In genomic region chr4:16641971-16642370, GRCh38 we compare ENCODE assay signal across 26 cellular contexts.
DNase-seq lines count a peak whose midpoint lies in the region; ATAC-seq, FAIRE-seq and TF ChIP-seq lines count a peak whose summit lies in the region.
"Had no signal": no experiment of that assay in that cellular context is flagged by ENCODE, and none has a peak within 500 bp of the region (broad histone marks: within the 10 kb centered on the region; RNA-seq: fewer than 3 reads in every experiment).

No MANE protein-coding gene starts in this region.

- H2AK5ac ChIP-seq in mesenchymal stem cell (ENCODE audit: low read length, severe bottlenecking): no peak overlapping the region

- no peaks in the 10 kb centered on the region for H3K4me1 Mint-ChIP-seq in activated CD4-positive, alpha-beta T cell treated with anti-CD3 and anti-CD28 coated beads, Interleukin-2, amount 10 ng/mL, durations not matched to agents 24 days and 14 days

- no peak overlapping the region for H3K14ac ChIP-seq in mesenchymal stem cell (ENCODE audit: low read length in 2 of 2)

- BruUV-seq in endothelial cell of umbilical vein (replicated peaks; lab: Mats Ljungman, UMichigan): no TSS peak

- no peak for TF ChIP-seq CTCF in AG09309 (IDR thresholded peaks at IDR 0.05; ENCODE audit: control insufficient read depth, insufficient read depth, low read depth, low read length, missing control alignments)
- TF ChIP-seq CTCF in endothelial cell of umbilical vein (IDR thresholded peaks at IDR 0.05; ENCODE audit: extremely low read depth in 1 of 2, insufficient read depth in 1 of 2, low read depth in 1 of 2, low read length in 2 of 2): no peak

- peaks cover 17% of the 10 kb centered on the region for H3F3A ChIP-seq in GM23248 (ENCODE audit: insufficient read depth)

- no peak overlapping the region for H3K23ac ChIP-seq in mesenchymal stem cell (ENCODE audit: low read length in 2 of 2)

- ATAC-seq in GM21360 (IDR thresholded peaks at IDR 0.05; ENCODE audit: unreplicated experiment): no peak
- ATAC-seq: activated CD8-positive, alpha-beta T cell treated with anti-CD3 and anti-CD28 coated beads, Interleukin-2, amount 10 ng/mL, durations not matched to agents 7 days and 5 days; foreskin keratinocyte; right lobe of liver; upper lobe of right lung had no signal

- in situ Hi-C loops in GM23248 (cut with MboI): no loop called here

- no peak for TF ChIP-seq POLR2A in endothelial cell of umbilical vein (IDR thresholded peaks at IDR 0.05; ENCODE audit: low read depth, low read length)

- CTCF ChIA-PET in endothelial cell of umbilical vein (lab: Charles Lee): no interaction called here

- H3K9ac ChIP-seq in GM23248: no peak overlapping the region
- H3K9ac ChIP-seq in endothelial cell of umbilical vein (replicated peaks; ENCODE audit: extremely low read depth, insufficient read depth, low read length): no peak overlapping the region
- no peak overlapping the region for H3K9ac ChIP-seq in mesenchymal stem cell (ENCODE audit: low read length)

- peaks cover 2% of the 10 kb centered on the region for H3K27me3 Mint-ChIP-seq in activated CD4-positive, alpha-beta T cell treated with anti-CD3 and anti-CD28 coated beads, Interleukin-2, amount 10 ng/mL, durations not matched to agents 24 days and 14 days
- H3K27me3 Mint-ChIP-seq: activated naive CD8-positive, alpha-beta T cell had no signal

- H3K9me2 ChIP-seq in GM23248 (ENCODE audit: insufficient read depth): no peaks in the 10 kb centered on the region

- no peak overlapping the region for H4K8ac ChIP-seq in mesenchymal stem cell (ENCODE audit: low read length)

- H4K20me1 ChIP-seq in GM23248 (ENCODE audit: insufficient read depth): no peaks in the 10 kb centered on the region
- no peaks in the 10 kb centered on the region for H4K20me1 ChIP-seq in endothelial cell of umbilical vein (replicated peaks; ENCODE audit: control insufficient read depth, extremely low read depth, insufficient read depth, low read length)

- H3K4me3 ChIP-seq in AG09309 (ENCODE audit: control insufficient read depth, low read depth, low read length) (no peak overlapping the region), GM23248 (no peak overlapping the region), endothelial cell of umbilical vein (replicated peaks in 1 of 3; ENCODE audit: insufficient read depth in 1 of 3, low read depth in 1 of 3, low read length in 3 of 3) (no peak overlapping the region), mesenchymal stem cell (ENCODE audit: insufficient read depth in 1 of 2, low read depth in 1 of 2, low read length in 2 of 2) (no peak overlapping the region)
- H3K4me3 ChIP-seq: dorsolateral prefrontal cortex, MG63, right lobe of liver, upper lobe of right lung had no signal

- H3K4me1 ChIP-seq in GM23248 (ENCODE audit: insufficient read depth) (peaks cover 15% of the 10 kb centered on the region), endothelial cell of umbilical vein (ENCODE audit: control insufficient read depth, extremely low read depth, insufficient read depth, low read length) (no peaks in the 10 kb centered on the region), mesenchymal stem cell (ENCODE audit: control insufficient read depth, insufficient read depth, low read depth, low read length) (no peaks in the 10 kb centered on the region)
- H3K4me1 ChIP-seq: foreskin keratinocyte, right lobe of liver had no signal

- no peaks in the 10 kb centered on the region for H3K9me3 Mint-ChIP-seq in activated CD4-positive, alpha-beta T cell treated with anti-CD3 and anti-CD28 coated beads, Interleukin-2, amount 10 ng/mL, durations not matched to agents 24 days and 14 days
- H3K9me3 Mint-ChIP-seq: activated T-helper 2 cell treated with anti-CD3 and anti-CD28 coated beads, Interferon-gamma antibody, Interleukin-2, Interleukin-4, amounts not matched to agents 10 μg/mL and 5 μg/mL and 100 μg/mL, durations not matched to agents 14 hours and 24 hours and 36 hours; neural crest cell had no signal

- POLR2A ChIA-PET in endothelial cell of umbilical vein (lab: Charles Lee): no interaction called here

- 97 to 100% methylated on average over 1 of the region's 1 CpG for WGBS in GM23248 (ENCODE audit: low coverage in 1 of 2, low lambda C conversion rate in 2 of 2, missing lambda C conversion rate in 2 of 2), 2 experiments
- no CpG with 5 or more reads among the region's 1 CpG for WGBS in mesenchymal stem cell

- H3K36me3 ChIP-seq in GM23248 (ENCODE audit: low read depth): no peaks in the 10 kb centered on the region
- no peaks in the 10 kb centered on the region for H3K36me3 ChIP-seq in endothelial cell of umbilical vein (ENCODE audit: control insufficient read depth in 2 of 2, extremely low read depth in 1 of 2, insufficient read depth in 2 of 2, low read length in 2 of 2)
- no peaks in the 10 kb centered on the region for H3K36me3 ChIP-seq in mesenchymal stem cell (ENCODE audit: control insufficient read depth in 1 of 2, insufficient read depth in 2 of 2, low read depth in 1 of 2, low read length in 2 of 2)
- H3K36me3 ChIP-seq: MG63, right lobe of liver, upper lobe of right lung had no signal

- no peak overlapping the region for H2BK5ac ChIP-seq in mesenchymal stem cell (ENCODE audit: low read depth, low read length, poor library complexity, severe bottlenecking)

- no peaks in the 10 kb centered on the region for H3K9me3 ChIP-seq in GM23248 (ENCODE audit: low read depth)
- H3K9me3 ChIP-seq in endothelial cell of umbilical vein (replicated peaks; ENCODE audit: control insufficient read depth, insufficient read depth, low read length): no peaks in the 10 kb centered on the region
- H3K9me3 ChIP-seq in mesenchymal stem cell (ENCODE audit: control insufficient read depth, low read length): no peaks in the 10 kb centered on the region
- H3K9me3 ChIP-seq: MG63, right lobe of liver, upper lobe of right lung had no signal

- no peak overlapping the region for H2BK12ac ChIP-seq in mesenchymal stem cell (ENCODE audit: low read length in 2 of 2)

- H3K79me2 ChIP-seq in GM23248 (ENCODE audit: insufficient read depth) (peaks cover 7% of the 10 kb centered on the region; the same call in 1 of the 2 replicates), endothelial cell of umbilical vein (ENCODE audit: control insufficient read depth, insufficient read depth, low read length) (no peaks in the 10 kb centered on the region)

- H3K36me3 Mint-ChIP-seq in activated CD4-positive, alpha-beta T cell treated with anti-CD3 and anti-CD28 coated beads, Interleukin-2, amount 10 ng/mL, durations not matched to agents 24 days and 14 days (ENCODE audit: low read depth): no peaks in the 10 kb centered on the region
- H3K36me3 Mint-ChIP-seq: activated naive CD8-positive, alpha-beta T cell had no signal

- no peak overlapping the region for H3K18ac ChIP-seq in mesenchymal stem cell (ENCODE audit: low read depth in 1 of 2, low read length in 2 of 2)

- H3K4me2 ChIP-seq in GM23248 (ENCODE audit: unreplicated experiment) (peak overlapping the region; percentile 14), endothelial cell of umbilical vein (ENCODE audit: insufficient read depth, low read length) (no peak overlapping the region), mesenchymal stem cell (ENCODE audit: low read length, poor library complexity, severe bottlenecking) (no peak overlapping the region)

- intact Hi-C loops in endothelial cell of umbilical vein (cut with micrococcal nuclease): no loop called here
- intact Hi-C loops in activated CD4-positive, alpha-beta T cell treated with anti-CD3 and anti-CD28 coated beads, Interleukin-2, amount 10 ng/mL, durations not matched to agents 24 days and 14 days (cut with micrococcal nuclease): no loop called here

- no peak overlapping the region for H3K27ac Mint-ChIP-seq in activated CD4-positive, alpha-beta T cell treated with anti-CD3 and anti-CD28 coated beads, Interleukin-2, amount 10 ng/mL, durations not matched to agents 24 days and 14 days
- H3K27ac Mint-ChIP-seq: activated CD8-positive, alpha-beta T cell treated with anti-CD3 and anti-CD28 coated beads, Interleukin-2, amount 10 ng/mL, durations not matched to agents 7 days and 5 days; activated naive CD8-positive, alpha-beta T cell; activated T-helper 2 cell treated with anti-CD3 and anti-CD28 coated beads, Interferon-gamma antibody, Interleukin-2, Interleukin-4, amounts not matched to agents 10 μg/mL and 5 μg/mL and 100 μg/mL, durations not matched to agents 14 hours and 24 hours and 36 hours had no signal

- H3K4ac ChIP-seq in mesenchymal stem cell (ENCODE audit: low read depth in 1 of 2, low read length in 2 of 2): no peak overlapping the region

- H3K27ac ChIP-seq in GM23248 (peak overlapping the region; percentile 40), endothelial cell of umbilical vein (ENCODE audit: insufficient read depth, low read depth, low read length) (no peak overlapping the region), mesenchymal stem cell (ENCODE audit: low read length, poor library complexity, severe bottlenecking) (no peak overlapping the region)
- H3K27ac ChIP-seq: foreskin keratinocyte, right lobe of liver, upper lobe of right lung had no signal

- no peak overlapping the region for H4K91ac ChIP-seq in mesenchymal stem cell (ENCODE audit: low read length)

- no peak overlapping the region for H2AFZ ChIP-seq in GM23248
- H2AFZ ChIP-seq in endothelial cell of umbilical vein (ENCODE audit: low read depth, low read length): no peak overlapping the region
- no peak overlapping the region for H2AFZ ChIP-seq in mesenchymal stem cell (ENCODE audit: low read depth, low read length)

- no peaks in the 10 kb centered on the region for H3K79me1 ChIP-seq in mesenchymal stem cell (replicated peaks; ENCODE audit: low read length, poor library complexity, severe bottlenecking)

- DNase-seq in AG09309 (ENCODE audit: low read depth): peak; percentile 70
- peak; percentile 88 for DNase-seq in GM23248
- peak; percentile 35 for DNase-seq in endothelial cell of umbilical vein (ENCODE audit: low read depth, low spot score)
- DNase-seq in mesenchymal stem cell: peak; percentile 67
- no peak for DNase-seq in kidney tubule cell (ENCODE audit: low spot score)
- DNase-seq in activated CD4-positive, alpha-beta T cell treated with anti-CD3 and anti-CD28 coated beads, Interleukin-2, amount 10 ng/mL, durations not matched to agents 24 days and 14 days: no peak
- no peak for DNase-seq in T-helper 2 cell
- DNase-seq: activated CD4-positive, alpha-beta T cell treated with anti-CD3 and anti-CD28 coated beads for 1 hour; activated CD8-positive, alpha-beta T cell treated with anti-CD3 and anti-CD28 coated beads, Interleukin-2, amount 10 ng/mL, durations not matched to agents 7 days and 5 days; cerebellar nuclear complex; dorsolateral prefrontal cortex; KG1; left cardiac atrium; MG63; NCI-H1105 treated with DMSO at 0.1 percent for 48 hours; NCI-H2029; NCI-H526 treated with DMSO at 0.1 percent for 48 hours; right lobe of liver; stimulated activated CD4-positive, alpha-beta T cell treated with anti-CD3 and anti-CD28 coated beads, Interleukin-12 subunit alpha, Interleukin-12 subunit beta, amount 100 ng/mL, for 4 hours; stimulated activated CD4-positive, alpha-beta T cell treated with anti-CD3 and anti-CD28 coated beads, Interleukin-4, amount 100 ng/mL, for 1 hour; upper lobe of right lung had no signal

- dilution Hi-C loops in endothelial cell of umbilical vein (cut with MboI; ENCODE audit: extremely low pct_ligation_motif_present, low sequenced_read_pairs): no loop called here

- no peak for FAIRE-seq in endothelial cell of umbilical vein (lab: Jason Lieb, UNC)

- H2BK15ac ChIP-seq in mesenchymal stem cell (ENCODE audit: low read depth, poor library complexity, severe bottlenecking): no peak overlapping the region

- H3K27me3 ChIP-seq in GM23248 (replicated peaks; ENCODE audit: insufficient read depth) (no peaks in the 10 kb centered on the region), endothelial cell of umbilical vein (ENCODE audit: control insufficient read depth in 2 of 2, insufficient read depth in 2 of 2, low read length in 2 of 2) (no peaks in the 10 kb centered on the region), mesenchymal stem cell (ENCODE audit: control insufficient read depth in 1 of 2, insufficient read depth in 1 of 2, low read length in 2 of 2) (no peaks in the 10 kb centered on the region)
- H3K27me3 ChIP-seq: dorsolateral prefrontal cortex, foreskin keratinocyte, MG63, right lobe of liver, upper lobe of right lung had no signal

- no peak overlapping the region for H2BK120ac ChIP-seq in mesenchymal stem cell (ENCODE audit: low read depth, low read length)

- no peak overlapping the region for H3K4me3 Mint-ChIP-seq in activated CD4-positive, alpha-beta T cell treated with anti-CD3 and anti-CD28 coated beads, Interleukin-2, amount 10 ng/mL, durations not matched to agents 24 days and 14 days
- H3K4me3 Mint-ChIP-seq: activated CD8-positive, alpha-beta T cell treated with anti-CD3 and anti-CD28 coated beads, Interleukin-2, amount 10 ng/mL, durations not matched to agents 7 days and 5 days; activated naive CD8-positive, alpha-beta T cell; neural crest cell had no signal

- H3K9me1 ChIP-seq in endothelial cell of umbilical vein (replicated peaks; ENCODE audit: control insufficient read depth, extremely low read depth, insufficient read depth, low read length): no peaks in the 10 kb centered on the region

Comparison
In these comparisons a context has a peak if more than half of its experiments do, and no peak if none do; other contexts are left out.
1. DNase-seq: peak in AG09309 (single experiment), GM23248 (single experiment), endothelial cell of umbilical vein (single experiment) and mesenchymal stem cell (single experiment); none in kidney tubule cell (single experiment), activated CD4-positive, alpha-beta T cell treated with anti-CD3 and anti-CD28 coated beads, Interleukin-2, amount 10 ng/mL, durations not matched to agents 24 days and 14 days (single experiment) and T-helper 2 cell (0 of 5).